26 cellular contexts compared by ENCODE assay signal in the genomic region with DNA sequence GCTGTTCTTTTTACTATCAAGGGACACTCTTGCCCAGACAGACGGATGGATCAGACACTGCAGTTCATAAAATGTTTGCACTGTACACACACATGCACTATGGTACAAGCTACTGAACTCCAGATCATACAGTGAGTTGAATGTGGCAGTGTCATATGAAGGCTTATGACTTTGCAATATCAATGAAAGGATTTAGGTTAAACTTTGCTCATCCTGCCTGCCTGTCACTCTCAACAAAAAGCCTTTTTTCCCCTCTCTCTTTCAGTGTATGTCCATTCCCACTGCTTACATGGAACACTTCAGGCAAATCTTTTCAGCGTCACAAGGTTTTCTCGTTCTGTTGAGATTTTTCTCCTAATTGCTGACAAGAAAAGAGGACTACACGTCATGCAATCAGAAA.
DNase-seq lines count a peak whose midpoint lies in the region; ATAC-seq, FAIRE-seq and TF ChIP-seq lines count a peak whose summit lies in the region.
"Had no signal": no experiment of that assay in that cellular context is flagged by ENCODE, and none has a peak within 500 bp of the region (broad histone marks: within the 10 kb centered on the region; RNA-seq: fewer than 3 reads in every experiment).

No MANE protein-coding gene starts in this region.

- no peak overlapping the region for H2BK15ac ChIP-seq in H1 (ENCODE audit: low read length)

- no peak for TF ChIP-seq POLR2A in HepG2 (IDR thresholded peaks at IDR 0.05; ENCODE audit: insufficient read depth in 1 of 2, low read depth in 2 of 2, low read length in 2 of 2)
- no peak for TF ChIP-seq POLR2A in right lobe of liver (IDR thresholded peaks at IDR 0.05)
- no peak for TF ChIP-seq POLR2A in H1 (IDR thresholded peaks at IDR 0.05; ENCODE audit: control extremely low read depth in 1 of 2, low read depth in 2 of 2, low read length in 2 of 2)

- no peak overlapping the region for H2AK5ac ChIP-seq in H1 (ENCODE audit: low read depth, low read length)

- H3K9ac ChIP-seq in HepG2 (ENCODE audit: insufficient read depth, low read depth, low read length) (no peak overlapping the region), H1 (replicated peaks in 1 of 4; ENCODE audit: extremely low read depth in 1 of 4, low read depth in 3 of 4, low read length in 3 of 4) (no peak overlapping the region)
- H3K9ac ChIP-seq: BLaER1 treated with 17β-estradiol and CSF1 and Interleukin-3, amounts not matched to agents 10 nM and 100 nM had no signal

- no peak overlapping the region for H3K4ac ChIP-seq in H1 (replicated peaks; ENCODE audit: insufficient read length, low read depth, low read length)

- no peak overlapping the region for H4K91ac ChIP-seq in H1 (replicated peaks; ENCODE audit: insufficient read length, low read length)

- DNase-seq in HepG2 (ENCODE audit: low spot score) (no peak), right lobe of liver (no peak), RWPE2 (ENCODE audit: low spot score) (no peak), H1 (ENCODE audit: low read depth in 1 of 2, low spot score in 2 of 2) (no peak), foreskin melanocyte (peak; percentile 81), T1000 (lab: John Stamatoyannopoulos, UW) (no peak), upper lobe of right lung (no peak), NCI-H748 (lab: John Stamatoyannopoulos, UW; ENCODE audit: unreplicated experiment) (no peak)
- DNase-seq: AML-193; CD4-positive, alpha-beta T cell; CD8-positive, alpha-beta T cell; COR-L47; DMS 273 treated with DMSO at 0.1 percent for 48 hours; DMS153; DMS53; DMS79; DND-41; EL; GDM1 had no signal

- H3K9me3 ChIP-seq in HepG2 (ENCODE audit: low read length): no peaks in the 10 kb centered on the region
- no peaks in the 10 kb centered on the region for H3K9me3 ChIP-seq in right lobe of liver
- no peaks in the 10 kb centered on the region for H3K9me3 ChIP-seq in RWPE2 (ENCODE audit: severe bottlenecking)
- H3K9me3 ChIP-seq in H1 (ENCODE audit: insufficient read depth in 2 of 2, low read depth in 1 of 2, low read length in 1 of 2): no peaks in the 10 kb centered on the region
- no peaks in the 10 kb centered on the region for H3K9me3 ChIP-seq in upper lobe of right lung
- H3K9me3 ChIP-seq: A549; BLaER1 treated with 17β-estradiol and CSF1 and Interleukin-3, amounts not matched to agents 10 nM and 100 nM had no signal

- H3K23me2 ChIP-seq in H1 (ENCODE audit: low read depth, low read length): no peaks in the 10 kb centered on the region

- peak overlapping the region; percentile 41; the same call in 1 of the 2 replicates for H2BK12ac ChIP-seq in H1 (ENCODE audit: low read depth, low read length)

- no peaks in the 10 kb centered on the region for H3K4me1 ChIP-seq in HepG2 (ENCODE audit: insufficient read depth, low read length)
- no peaks in the 10 kb centered on the region for H3K4me1 ChIP-seq in right lobe of liver
- H3K4me1 ChIP-seq in RWPE2 (ENCODE audit: insufficient read depth, poor library complexity, severe bottlenecking): no peaks in the 10 kb centered on the region
- H3K4me1 ChIP-seq in H1 (replicated peaks in 1 of 4; ENCODE audit: control insufficient read depth in 3 of 4, insufficient read depth in 4 of 4, low read length in 3 of 4): peaks cover 5 to 28% (median 18%) of the 10 kb centered on the region in 4 experiments; a peak in 6 of 7 replicates
- H3K4me1 ChIP-seq in upper lobe of right lung: no peaks in the 10 kb centered on the region
- H3K4me1 ChIP-seq: A549; BLaER1 treated with 17β-estradiol and CSF1 and Interleukin-3, amounts not matched to agents 10 nM and 100 nM had no signal

- H3K18ac ChIP-seq in H1 (ENCODE audit: extremely low read depth, low read length): no peak overlapping the region

- in situ Hi-C loops in HepG2 (cut with HindIII; ENCODE audit: extremely low pct_ligation_motif_present, low pct_unique_long_range_greater_than_20kb): no loop called here

- no peak for TF ChIP-seq RAD21 in HepG2 (CRISPR knock-in tag; IDR thresholded peaks at IDR 0.05)
- no peak for TF ChIP-seq RAD21 in H1 (IDR thresholded peaks at IDR 0.05 in 1 of 2, conservative IDR thresholded peaks at IDR 0.05 in 1 of 2; ENCODE audit: low read depth in 2 of 2, low read length in 2 of 2)

- no peak overlapping the region for H3K27ac ChIP-seq in HepG2 (ENCODE audit: extremely low read length, insufficient read depth, low read length)
- H3K27ac ChIP-seq in right lobe of liver: no peak overlapping the region
- H3K27ac ChIP-seq in RWPE2 (ENCODE audit: poor library complexity, severe bottlenecking): no peak overlapping the region
- H3K27ac ChIP-seq in H1 (ENCODE audit: low read depth, low read length): no peak overlapping the region
- no peak overlapping the region for H3K27ac ChIP-seq in upper lobe of right lung
- H3K27ac ChIP-seq: 22Rv1; A549; BLaER1 treated with 17β-estradiol and CSF1 and Interleukin-3, amounts not matched to agents 10 nM and 100 nM; C4-2B had no signal

- H3K36me3 ChIP-seq in HepG2 (replicated peaks in 1 of 2; ENCODE audit: control insufficient read depth in 1 of 2, insufficient read depth in 2 of 2, low read length in 2 of 2) (no peaks in the 10 kb centered on the region), right lobe of liver (no peaks in the 10 kb centered on the region), RWPE2 (ENCODE audit: low read depth) (no peaks in the 10 kb centered on the region), H1 (ENCODE audit: control insufficient read depth in 2 of 4, insufficient read depth in 4 of 4, low read length in 3 of 4) (no peaks in the 10 kb centered on the region; a peak in 1 of 8 replicates), upper lobe of right lung (no peaks in the 10 kb centered on the region)
- H3K36me3 ChIP-seq: BLaER1 treated with 17β-estradiol and CSF1 and Interleukin-3, amounts not matched to agents 10 nM and 100 nM had no signal

- no peaks in the 10 kb centered on the region for H3K79me2 ChIP-seq in HepG2 (ENCODE audit: insufficient read depth, low read length)
- H3K79me2 ChIP-seq in H1 (ENCODE audit: control insufficient read depth in 1 of 2, insufficient read depth in 2 of 2, low read length in 2 of 2): peaks cover 0 to 28% of the 10 kb centered on the region in 2 experiments; a peak in 3 of 4 replicates

- H3K4me3 ChIP-seq in HepG2 (replicated peaks in 1 of 3; ENCODE audit: insufficient read depth in 1 of 3, low read depth in 2 of 3, low read length in 3 of 3) (no peak overlapping the region), right lobe of liver (no peak overlapping the region), RWPE2 (ENCODE audit: severe bottlenecking) (no peak overlapping the region), H1 (ENCODE audit: extremely low read depth in 1 of 4, insufficient read depth in 2 of 4, low read depth in 3 of 4, low read length in 4 of 4) (no peak overlapping the region), upper lobe of right lung (no peak overlapping the region)
- H3K4me3 ChIP-seq: A549; BLaER1 treated with 17β-estradiol and CSF1 and Interleukin-3, amounts not matched to agents 10 nM and 100 nM; GM12878 had no signal

- H2AFZ ChIP-seq in HepG2 (ENCODE audit: low read length): no peak overlapping the region
- H2AFZ ChIP-seq in H1 (ENCODE audit: low read length): no peak overlapping the region

- no peak overlapping the region for H4K8ac ChIP-seq in H1 (ENCODE audit: extremely low read depth, insufficient read depth, low read length)

- CTCF ChIA-PET in HepG2 (lab: Yijun Ruan, JAX; ENCODE audit: low intra/inter-chr PET ratio, low total read pairs) (no interaction called here), H1 (lab: Charles Lee; ENCODE audit: partially characterized antibody) (interaction anchor here (0.6 kb wide), 1 partner anchor 25 kb away, joined by 4 read pairs; no protein-coding TSS in a partner anchor)

- H2BK20ac ChIP-seq in H1 (ENCODE audit: low read length): no peak overlapping the region

- H3K23ac ChIP-seq in H1 (ENCODE audit: insufficient read length): no peak overlapping the region

- H2BK120ac ChIP-seq in H1 (replicated peaks; ENCODE audit: low read depth, low read length): no peak overlapping the region

- TF ChIP-seq CTCF in HepG2 (CRISPR knock-in tag; IDR thresholded peaks at IDR 0.05): no peak
- TF ChIP-seq CTCF in right lobe of liver (IDR thresholded peaks at IDR 0.05): no peak
- no peak for TF ChIP-seq CTCF in RWPE2 (IDR thresholded peaks at IDR 0.05; ENCODE audit: poor library complexity, severe bottlenecking)
- no peak for TF ChIP-seq CTCF in H1 (IDR thresholded peaks at IDR 0.05; ENCODE audit: control extremely low read depth in 1 of 3, insufficient read depth in 1 of 3, low read depth in 1 of 3, low read length in 3 of 3)
- no peak for TF ChIP-seq CTCF in upper lobe of right lung (IDR thresholded peaks at IDR 0.05)

- H4K5ac ChIP-seq in H1 (ENCODE audit: insufficient read length, low read depth, low read length): no peak overlapping the region

- FAIRE-seq in HepG2 (lab: Jason Lieb, UNC) (no peak), H1 (lab: Jason Lieb, UNC) (peak; percentile 28)
- FAIRE-seq: A549, GM12878, GM12892, GM18507 had no signal

- no peak overlapping the region for H3K4me2 ChIP-seq in HepG2 (ENCODE audit: low read depth, low read length)
- no peak overlapping the region for H3K4me2 ChIP-seq in H1 (ENCODE audit: insufficient read depth in 1 of 2, low read depth in 2 of 2, low read length in 2 of 2)
- H3K4me2 ChIP-seq: A549; BLaER1 treated with 17β-estradiol and CSF1 and Interleukin-3, amounts not matched to agents 10 nM and 100 nM had no signal

- intact Hi-C loops in HepG2 (cut with micrococcal nuclease; ENCODE audit: unreplicated experiment) (no loop called here), right lobe of liver (cut with DNase I) (no loop called here), upper lobe of right lung (cut with DNase I) (no loop called here)

- no peak for ATAC-seq in HepG2
- ATAC-seq in right lobe of liver: no peak
- peak; percentile 23; the same call in 1 of the 3 replicates for ATAC-seq in RWPE2 (ENCODE audit: low read depth)
- no peak for ATAC-seq in upper lobe of right lung
- ATAC-seq: A549; CD8-positive, alpha-beta T cell; GM12878 had no signal

- no peaks in the 10 kb centered on the region for H4K20me1 ChIP-seq in HepG2 (ENCODE audit: insufficient read depth, low read length)
- no peaks in the 10 kb centered on the region for H4K20me1 ChIP-seq in H1 (replicated peaks in 1 of 2; ENCODE audit: control insufficient read depth in 1 of 2, insufficient read depth in 2 of 2, low read length in 2 of 2)

- no peak overlapping the region for H3K14ac ChIP-seq in H1 (ENCODE audit: insufficient read length)

- no peak overlapping the region for H2BK5ac ChIP-seq in H1 (ENCODE audit: low read depth, low read length)

- POLR2A ChIA-PET in HepG2 (lab: Yijun Ruan, JAX): no interaction called here
- POLR2A ChIA-PET in H1 (lab: Charles Lee; ENCODE audit: partially characterized antibody): no interaction called here

- H3K79me1 ChIP-seq in H1 (ENCODE audit: low read depth, low read length): no peaks in the 10 kb centered on the region

- TF ChIP-seq EP300 in HepG2 (IDR thresholded peaks at IDR 0.05; ENCODE audit: low read depth in 2 of 2, low read length in 2 of 2): no peak
- TF ChIP-seq EP300 in HepG2 (CRISPR knock-in tag; IDR thresholded peaks at IDR 0.05; ENCODE audit: borderline replicate concordance): no peak
- TF ChIP-seq EP300 in H1 (IDR thresholded peaks at IDR 0.05; ENCODE audit: borderline replicate concordance in 1 of 2, low read depth in 2 of 2, low read length in 2 of 2): no peak

- no TSS peak for BruUV-seq in HepG2 (replicated peaks; lab: Mats Ljungman, UMichigan)

- H3K27me3 ChIP-seq in HepG2 (ENCODE audit: control insufficient read depth in 1 of 2, insufficient read depth in 2 of 2, low read length in 2 of 2) (no peaks in the 10 kb centered on the region), right lobe of liver (no peaks in the 10 kb centered on the region), RWPE2 (ENCODE audit: insufficient read depth, poor library complexity, severe bottlenecking) (no peaks in the 10 kb centered on the region), H1 (replicated peaks in 1 of 4; ENCODE audit: control insufficient read depth in 3 of 4, extremely low read depth in 1 of 4, insufficient read depth in 3 of 4, low read length in 3 of 4) (no peaks in the 10 kb centered on the region), upper lobe of right lung (no peaks in the 10 kb centered on the region)
- H3K27me3 ChIP-seq: BLaER1 treated with 17β-estradiol and CSF1 and Interleukin-3, amounts not matched to agents 10 nM and 100 nM had no signal

- no peak overlapping the region for H3K56ac ChIP-seq in H1 (replicated peaks; ENCODE audit: insufficient read length, low read depth, low read length)

- 20% methylated on average over 4 of the region's 4 CpGs for WGBS in HepG2 (ENCODE audit: low lambda C conversion rate)
- 49% methylated on average over 4 of the region's 4 CpGs for WGBS in right lobe of liver (ENCODE audit: insufficient coverage, low coverage, low lambda C conversion rate, missing lambda C conversion rate)
- 86% methylated on average over 4 of the region's 4 CpGs; no CpG with 5 or more reads in 1 of the 2 experiments for WGBS in H1 (ENCODE audit: extremely low coverage in 1 of 2, insufficient coverage in 1 of 2, insufficient read length in 1 of 2, insufficient replicate concordance in 2 of 2, low coverage in 1 of 2, low lambda C conversion rate in 2 of 2, missing lambda C conversion rate in 1 of 2), 2 experiments
